Comparison of ENCODE assay signal across 26 cellular contexts in the genomic region with DNA sequence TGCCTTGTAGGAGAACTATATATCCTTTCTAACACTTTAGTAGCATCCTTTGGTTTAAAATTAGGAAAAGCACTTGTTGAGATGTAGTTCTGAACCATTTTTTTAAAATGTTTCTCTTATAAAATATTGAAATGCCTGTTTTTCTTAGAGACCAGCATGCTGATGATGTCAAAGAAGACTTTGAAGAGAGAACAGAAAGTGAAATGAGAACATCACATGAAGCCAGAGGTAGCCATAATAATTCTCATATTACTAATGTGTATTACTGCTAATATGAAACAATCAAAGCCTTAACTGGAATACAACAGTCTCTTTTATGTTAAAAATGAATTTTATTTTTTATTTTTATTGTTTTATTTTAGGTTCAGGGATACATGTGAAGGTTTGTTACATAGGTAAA.
A peak's percentile ranks its signal among the peaks of the same experiment; 100 is the strongest.
DNase-seq lines count a peak whose midpoint lies in the region; ATAC-seq and TF ChIP-seq lines count a peak whose summit lies in the region.
"Had no signal": no experiment of that assay in that cellular context is flagged by ENCODE, and none has a peak within 500 bp of the region (broad histone marks: within the 10 kb centered on the region; RNA-seq: fewer than 3 reads in every experiment).

No MANE protein-coding gene starts in this region.

- ATAC-seq in GM21717 (IDR thresholded peaks at IDR 0.05; ENCODE audit: unreplicated experiment): peak; percentile 46
- ATAC-seq in central memory CD8-positive, alpha-beta T cell (replicated peaks; ENCODE audit: extremely low read depth, poor library complexity, severe bottlenecking): no peak
- ATAC-seq in stimulated activated effector memory CD8-positive, alpha-beta T cell treated with anti-CD3 and anti-CD28 coated beads, Interleukin-12 subunit alpha, Interleukin-12 subunit beta, amount 100 ng/mL, for 72 hours: no peak
- ATAC-seq: K562, Right ventricle myocardium inferior had no signal

- H3K36me3 Mint-ChIP-seq in CD4-positive, alpha-beta memory T cell: peaks cover 35 to 54% of the 10 kb centered on the region in 2 donors
- H3K36me3 Mint-ChIP-seq in central memory CD8-positive, alpha-beta T cell (ENCODE audit: insufficient read depth): peaks cover 9% of the 10 kb centered on the region
- H3K36me3 Mint-ChIP-seq in stimulated activated effector memory CD8-positive, alpha-beta T cell treated with anti-CD3 and anti-CD28 coated beads, Interleukin-12 subunit alpha, Interleukin-12 subunit beta, amount 100 ng/mL, for 72 hours: no peaks in the 10 kb centered on the region

- intact Hi-C loops in CD4-positive, alpha-beta memory T cell (cut with micrococcal nuclease): no loop called here

- DNase-seq in CD4-positive, alpha-beta memory T cell: peak in 1 of 5 donors; percentile 10
- no peak for DNase-seq in central memory CD8-positive, alpha-beta T cell (ENCODE audit: low spot score in 2 of 2)
- no peak for DNase-seq in stimulated activated effector memory CD8-positive, alpha-beta T cell treated with anti-CD3 and anti-CD28 coated beads, Interleukin-12 subunit alpha, Interleukin-12 subunit beta, amount 100 ng/mL, for 72 hours (ENCODE audit: low spot score in 2 of 2)
- DNase-seq in suprapubic skin (ENCODE audit: low spot score in 2 of 2) (no peak), DMS79 treated with DMSO at 0.1 percent for 48 hours (lab: John Stamatoyannopoulos, UW) (no peak), EL (no peak), NCI-H146 (lab: John Stamatoyannopoulos, UW) (no peak)
- DNase-seq: BE2C; COR-L47; DMS53; GF-D8; MV-4-11; NCI-H1105; NCI-H1436 treated with DMSO at 0.1 percent for 48 hours; NCI-H1930; NCI-H2107; NCI-H446; NCI-H526; NCI-H82; NK-92 treated with Interleukin-12 subunit alpha and Interleukin-12 subunit beta, amount 100 ng/mL, for 24 hours; PC-9; SJCRH30 had no signal

- H3K27me3 ChIP-seq in CD4-positive, alpha-beta memory T cell (ENCODE audit: insufficient read depth, low read length): no peaks in the 10 kb centered on the region
- no peaks in the 10 kb centered on the region for H3K27me3 ChIP-seq in suprapubic skin
- H3K27me3 ChIP-seq: BE2C, SJCRH30 had no signal

- no peak for TF ChIP-seq EP300 in suprapubic skin (IDR thresholded peaks at IDR 0.05)

- POLR2A ChIA-PET in CD4-positive, alpha-beta memory T cell (lab: Charles Lee; ENCODE audit: partially characterized antibody): interaction anchor here (1.3 kb wide), 1 partner anchor 12 kb away, joined by 3 read pairs; no protein-coding TSS in a partner anchor

- H3K27me3 Mint-ChIP-seq in CD4-positive, alpha-beta memory T cell: no peaks in the 10 kb centered on the region
- no peaks in the 10 kb centered on the region for H3K27me3 Mint-ChIP-seq in central memory CD8-positive, alpha-beta T cell

- peaks cover 6% of the 10 kb centered on the region for H3K4me1 ChIP-seq in CD4-positive, alpha-beta memory T cell (ENCODE audit: insufficient read depth, low read length)
- no peaks in the 10 kb centered on the region for H3K4me1 ChIP-seq in suprapubic skin
- H3K4me1 ChIP-seq: BE2C, SJCRH30 had no signal

- H3K4me3 Mint-ChIP-seq in CD4-positive, alpha-beta memory T cell: no peak overlapping the region
- no peak overlapping the region for H3K4me3 Mint-ChIP-seq in central memory CD8-positive, alpha-beta T cell
- no peak overlapping the region for H3K4me3 Mint-ChIP-seq in stimulated activated effector memory CD8-positive, alpha-beta T cell treated with anti-CD3 and anti-CD28 coated beads, Interleukin-12 subunit alpha, Interleukin-12 subunit beta, amount 100 ng/mL, for 72 hours
- H3K4me3 Mint-ChIP-seq: CD14-positive monocyte had no signal

- H3K36me3 ChIP-seq in CD4-positive, alpha-beta memory T cell (ENCODE audit: insufficient read depth, low read length): no peaks in the 10 kb centered on the region
- no peaks in the 10 kb centered on the region for H3K36me3 ChIP-seq in suprapubic skin
- H3K36me3 ChIP-seq: BE2C, SJCRH30 had no signal

- no peaks in the 10 kb centered on the region for H3K9me3 ChIP-seq in CD4-positive, alpha-beta memory T cell (ENCODE audit: control insufficient read depth in 1 of 2, low read length in 2 of 2)
- no peaks in the 10 kb centered on the region for H3K9me3 ChIP-seq in suprapubic skin
- H3K9me3 ChIP-seq: BE2C, SJCRH30 had no signal

- TF ChIP-seq CTCF in suprapubic skin (IDR thresholded peaks at IDR 0.05): no peak

- H3K9me3 Mint-ChIP-seq in CD4-positive, alpha-beta memory T cell: peaks cover 0 to 3% (median 0%) of the 10 kb centered on the region in 8 donors
- H3K9me3 Mint-ChIP-seq in central memory CD8-positive, alpha-beta T cell: no peaks in the 10 kb centered on the region
- no peaks in the 10 kb centered on the region for H3K9me3 Mint-ChIP-seq in stimulated activated effector memory CD8-positive, alpha-beta T cell treated with anti-CD3 and anti-CD28 coated beads, Interleukin-12 subunit alpha, Interleukin-12 subunit beta, amount 100 ng/mL, for 72 hours
- H3K9me3 Mint-ChIP-seq: CD14-positive monocyte had no signal

- no peak overlapping the region for H3K27ac ChIP-seq in CD4-positive, alpha-beta memory T cell (ENCODE audit: low read depth, low read length)
- H3K27ac ChIP-seq in suprapubic skin: no peak overlapping the region
- H3K27ac ChIP-seq: PC-9, SJCRH30 had no signal

- H3K4me3 ChIP-seq in CD4-positive, alpha-beta memory T cell (ENCODE audit: low read length in 2 of 2): no peak overlapping the region
- H3K4me3 ChIP-seq in suprapubic skin: no peak overlapping the region
- H3K4me3 ChIP-seq: K562, PC-9, SJCRH30 had no signal

- TF ChIP-seq POLR2A in suprapubic skin (IDR thresholded peaks at IDR 0.05): no peak

- CTCF ChIA-PET in CD4-positive, alpha-beta memory T cell (lab: Charles Lee; ENCODE audit: partially characterized antibody): interaction anchor here (0.8 to 1.1 kb wide), 2 partner anchors 14 to 102 kb away, joined by 3 read pairs; a partner anchor contains a TSS

- H3K27ac Mint-ChIP-seq in CD4-positive, alpha-beta memory T cell: peak overlapping the region in 5 of 7 donors; percentile 7 to 78 (median 57)
- peak overlapping the region; percentile 20 for H3K27ac Mint-ChIP-seq in central memory CD8-positive, alpha-beta T cell (ENCODE audit: low read depth)
- H3K27ac Mint-ChIP-seq in stimulated activated effector memory CD8-positive, alpha-beta T cell treated with anti-CD3 and anti-CD28 coated beads, Interleukin-12 subunit alpha, Interleukin-12 subunit beta, amount 100 ng/mL, for 72 hours: peak overlapping the region; percentile 11

- peaks cover 11 to 21% (median 17%) of the 10 kb centered on the region in 4 donors for H3K4me1 Mint-ChIP-seq in CD4-positive, alpha-beta memory T cell
- H3K4me1 Mint-ChIP-seq in central memory CD8-positive, alpha-beta T cell: peaks cover 16% of the 10 kb centered on the region
- peaks cover 6% of the 10 kb centered on the region for H3K4me1 Mint-ChIP-seq in stimulated activated effector memory CD8-positive, alpha-beta T cell treated with anti-CD3 and anti-CD28 coated beads, Interleukin-12 subunit alpha, Interleukin-12 subunit beta, amount 100 ng/mL, for 72 hours
